ENCODE assay signal across 25 cellular contexts in the genomic region with DNA sequence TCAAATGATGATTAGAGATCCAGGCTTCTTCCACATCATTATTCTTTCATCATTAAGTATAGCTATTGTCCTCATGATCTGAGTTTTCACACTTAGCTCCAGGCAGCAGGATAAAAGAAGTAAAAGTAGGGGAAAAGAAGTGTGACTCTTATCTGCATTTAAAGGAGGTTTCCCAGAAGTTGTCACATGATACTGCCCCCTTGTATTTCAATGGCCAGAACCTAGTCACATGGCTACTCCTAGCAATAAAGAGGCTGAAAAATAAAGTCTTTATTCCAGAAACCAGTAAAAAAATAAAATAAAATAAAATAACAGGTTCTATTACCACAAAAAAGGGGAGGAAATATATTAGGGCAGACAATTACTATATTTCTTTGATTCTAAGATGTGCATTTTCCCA. TPM values are rescaled to one million over a fixed set of nuclear protein-coding genes. Genes with fewer than 3 reads are reported as not detected.
A peak's percentile ranks its signal among the peaks of the same experiment; 100 is the strongest.
DNase-seq lines count a peak whose midpoint lies in the region; ATAC-seq, FAIRE-seq and TF ChIP-seq lines count a peak whose summit lies in the region.
"Had no signal": no experiment of that assay in that cellular context is flagged by ENCODE, and none has a peak within 500 bp of the region (broad histone marks: within the 10 kb centered on the region; RNA-seq: fewer than 3 reads in every experiment).

No MANE protein-coding gene starts in this region.

- H3K9me1 ChIP-seq in K562 (ENCODE audit: control insufficient read depth, insufficient read depth, low read length) = no peaks in the 10 kb centered on the region

- H2BK5ac ChIP-seq in neuronal stem cell (ENCODE audit: low read length) = no peak overlapping the region

- TF ChIP-seq RAD21 in K562 (CRISPR knock-in tag; conservative IDR thresholded peaks at IDR 0.05 in 1 of 2, IDR thresholded peaks at IDR 0.05 in 1 of 2) = no peak

- no peak overlapping the region for H4K8ac ChIP-seq in neuronal stem cell (ENCODE audit: low read depth, low read length)

- H3K27ac ChIP-seq in K562 (ENCODE audit: extremely low read depth, low read depth, low read length) (no peak overlapping the region), neuronal stem cell (replicated peaks; ENCODE audit: low read length) (no peak overlapping the region), endodermal cell (ENCODE audit: low read depth, low read length) (no peak overlapping the region)
- H3K27ac ChIP-seq: BLaER1 treated with 17β-estradiol and CSF1 and Interleukin-3, amounts not matched to agents 10 nM and 100 nM had no signal

- no peaks in the 10 kb centered on the region for H3K79me2 ChIP-seq in K562 (ENCODE audit: control insufficient read depth, insufficient read depth, low read length)

- in situ Hi-C loops in K562 (cut with MboI) = no loop called here

- BruUV-seq in K562 (replicated peaks; lab: Mats Ljungman, UMichigan) = no TSS peak

- CTCF ChIA-PET in K562 (lab: Yijun Ruan, JAX; ENCODE audit: low intra/inter-chr PET ratio) = no interaction called here

- H3K4me1 Mint-ChIP-seq in endodermal cell = peaks cover 15% of the 10 kb centered on the region

- H3K18ac ChIP-seq in neuronal stem cell (ENCODE audit: low read length) = no peak overlapping the region

- no peak overlapping the region for H3K4me3 ChIP-seq in K562
- no peak overlapping the region for H3K4me3 ChIP-seq in neuronal stem cell (ENCODE audit: low read length in 2 of 2)
- no peak overlapping the region for H3K4me3 ChIP-seq in endodermal cell (ENCODE audit: low read length)
- H3K4me3 ChIP-seq: BLaER1 treated with 17β-estradiol and CSF1 and Interleukin-3, amounts not matched to agents 10 nM and 100 nM; GM12878 had no signal

- intact Hi-C loops in K562 (cut with micrococcal nuclease) = no loop called here

- no peak overlapping the region for H2BK15ac ChIP-seq in neuronal stem cell (ENCODE audit: low read length)

- H3K4ac ChIP-seq in neuronal stem cell (ENCODE audit: low read length) = no peak overlapping the region

- FAIRE-seq in K562 (lab: Jason Lieb, UNC) = no peak
- no peak for FAIRE-seq in GM19239 (lab: Jason Lieb, UNC)
- FAIRE-seq: A204.1, GM12878, GM12892 had no signal

- H4K91ac ChIP-seq in neuronal stem cell (ENCODE audit: low read depth, low read length, poor library complexity) = no peak overlapping the region

- no peaks in the 10 kb centered on the region for H3K79me1 ChIP-seq in neuronal stem cell (ENCODE audit: low read depth, low read length)

- DNase-seq in OCI-M1 (lab: John Stamatoyannopoulos, UW) = peak; percentile 64
- DNase-seq in K562 (ENCODE audit: extremely low read depth in 1 of 4, low spot score in 3 of 4) = no peak
- DNase-seq in neuronal stem cell (ENCODE audit: low spot score) = no peak
- no peak for DNase-seq in GM19239 (ENCODE audit: insufficient read length, low spot score)
- DNase-seq in endodermal cell = no peak
- DNase-seq in C1 segment of cervical spinal cord (lab: John Stamatoyannopoulos, UW) = no peak
- DNase-seq: 8988T; AML-193; CD4-positive, alpha-beta memory T cell; CD4-positive, CD25-positive, alpha-beta regulatory T cell; CD8-positive, alpha-beta memory T cell; COR-L47; DMS 273 treated with DMSO at 0.1 percent for 48 hours; DMS153; DMS53; DMS79; DND-41; EL; GDM1 had no signal

- H2BK120ac ChIP-seq in neuronal stem cell (ENCODE audit: low read depth, low read length) = no peak overlapping the region

- H3K27me3 Mint-ChIP-seq in endodermal cell (ENCODE audit: insufficient read depth) = peaks cover 2% of the 10 kb centered on the region

- H3K23ac ChIP-seq in neuronal stem cell (ENCODE audit: low read depth, low read length, poor library complexity) = no peak overlapping the region

- no peak overlapping the region for H2BK12ac ChIP-seq in neuronal stem cell (ENCODE audit: low read length)

- no peak overlapping the region for H3K27ac Mint-ChIP-seq in endodermal cell
- H3K27ac Mint-ChIP-seq: B cell; CD14-positive monocyte; CD4-positive, alpha-beta memory T cell; CD4-positive, CD25-positive, alpha-beta regulatory T cell; CD8-positive, alpha-beta memory T cell had no signal

- no peak overlapping the region for H3K9ac ChIP-seq in K562 (ENCODE audit: insufficient read depth in 1 of 2, low read depth in 2 of 2, low read length in 2 of 2)
- H3K9ac ChIP-seq in neuronal stem cell (ENCODE audit: low read depth, low read length, poor library complexity) = no peak overlapping the region
- no peak overlapping the region for H3K9ac ChIP-seq in endodermal cell (ENCODE audit: extremely low read depth, low read length, poor library complexity, severe bottlenecking)
- H3K9ac ChIP-seq: BLaER1 treated with 17β-estradiol and CSF1 and Interleukin-3, amounts not matched to agents 10 nM and 100 nM had no signal

- no peaks in the 10 kb centered on the region for H3K27me3 ChIP-seq in K562 (ENCODE audit: control insufficient read depth in 2 of 2, insufficient read depth in 2 of 2, low read length in 2 of 2)
- no peaks in the 10 kb centered on the region for H3K27me3 ChIP-seq in neuronal stem cell (ENCODE audit: control insufficient read depth in 3 of 3, insufficient read depth in 3 of 3, low read depth in 1 of 3, low read length in 3 of 3)
- no peaks in the 10 kb centered on the region for H3K27me3 ChIP-seq in endodermal cell (ENCODE audit: control insufficient read depth, insufficient read depth, low read length, poor library complexity, severe bottlenecking)
- H3K27me3 ChIP-seq: BLaER1 treated with 17β-estradiol and CSF1 and Interleukin-3, amounts not matched to agents 10 nM and 100 nM had no signal

- H3K9me3 Mint-ChIP-seq in endodermal cell = peaks cover 16% of the 10 kb centered on the region

- H2AK5ac ChIP-seq in neuronal stem cell (ENCODE audit: low read depth, low read length) = no peak overlapping the region

- H3K4me1 ChIP-seq in K562 (replicated peaks in 1 of 2; ENCODE audit: control insufficient read depth in 2 of 2, insufficient read depth in 2 of 2, low read length in 2 of 2) (peaks cover 0 to 20% of the 10 kb centered on the region in 2 experiments; a peak in 3 of 5 replicates), neuronal stem cell (ENCODE audit: control insufficient read depth in 2 of 2, insufficient read depth in 1 of 2, low read depth in 1 of 2, low read length in 2 of 2) (no peaks in the 10 kb centered on the region), endodermal cell (ENCODE audit: control insufficient read depth, insufficient read depth, low read length) (peaks cover 4% of the 10 kb centered on the region)

- no peaks in the 10 kb centered on the region for H4K20me1 ChIP-seq in K562 (replicated peaks; ENCODE audit: control insufficient read depth, insufficient read depth, low read length)
- H4K20me1 ChIP-seq: BLaER1 treated with 17β-estradiol and CSF1 and Interleukin-3, amounts not matched to agents 10 nM and 100 nM had no signal

- H3K36me3 ChIP-seq in K562 (ENCODE audit: control insufficient read depth, insufficient read depth, low read length) = no peaks in the 10 kb centered on the region
- H3K36me3 ChIP-seq in neuronal stem cell (replicated peaks in 1 of 2; ENCODE audit: control insufficient read depth in 2 of 2, insufficient read depth in 2 of 2, low read length in 2 of 2) = no peaks in the 10 kb centered on the region
- H3K36me3 ChIP-seq in endodermal cell (ENCODE audit: control insufficient read depth, insufficient read depth, low read length) = no peaks in the 10 kb centered on the region
- H3K36me3 ChIP-seq: BLaER1 treated with 17β-estradiol and CSF1 and Interleukin-3, amounts not matched to agents 10 nM and 100 nM had no signal

- POLR2A ChIA-PET in K562 (lab: Yijun Ruan, JAX) = interaction anchor here (0.6 kb wide), 1 partner anchor 11 kb away, joined by 3 read pairs; no protein-coding TSS in a partner anchor

- no peak overlapping the region for H3K14ac ChIP-seq in neuronal stem cell (ENCODE audit: low read length)

- H2AFZ ChIP-seq in K562 (ENCODE audit: low read depth, low read length) = 0 out of 2 replicates have a peak overlapping the region, but pooled peaks have one; percentile 16
- H2AFZ ChIP-seq in neuronal stem cell (ENCODE audit: low read length) = peak overlapping the region; percentile 58

- no peak overlapping the region for H3K4me3 Mint-ChIP-seq in endodermal cell
- H3K4me3 Mint-ChIP-seq: B cell; CD4-positive, alpha-beta memory T cell; CD8-positive, alpha-beta memory T cell had no signal

- H3K36me3 Mint-ChIP-seq in endodermal cell (ENCODE audit: low read depth) = no peaks in the 10 kb centered on the region
- H3K36me3 Mint-ChIP-seq: CD14-positive monocyte; CD4-positive, CD25-positive, alpha-beta regulatory T cell had no signal

- TF ChIP-seq EP300 in K562 (IDR thresholded peaks at IDR 0.05; ENCODE audit: low read length) = no peak

- peaks cover 6% of the 10 kb centered on the region for H3K9me3 ChIP-seq in K562 (replicated peaks; ENCODE audit: control insufficient read depth, insufficient read depth, low read depth, low read length)
- peaks cover 0 to 11% of the 10 kb centered on the region in 2 donors for H3K9me3 ChIP-seq in neuronal stem cell (replicated peaks in 1 of 2; ENCODE audit: control insufficient read depth in 2 of 2, insufficient read depth in 1 of 2, low read depth in 1 of 2, low read length in 2 of 2)
- peaks cover 13% of the 10 kb centered on the region for H3K9me3 ChIP-seq in endodermal cell (ENCODE audit: control insufficient read depth, low read length)

- H3K4me2 ChIP-seq in K562 (ENCODE audit: insufficient read depth, low read length) (no peak overlapping the region), neuronal stem cell (ENCODE audit: insufficient read depth, low read length, poor library complexity, severe bottlenecking) (no peak overlapping the region)
- H3K4me2 ChIP-seq: BLaER1 treated with 17β-estradiol and CSF1 and Interleukin-3, amounts not matched to agents 10 nM and 100 nM had no signal

- ATAC-seq in K562 = peak; percentile 42; the same call in 1 of the 3 replicates
- ATAC-seq: GM12878 had no signal

- TF ChIP-seq POLR2A in K562 (conservative IDR thresholded peaks at IDR 0.05) = no peak

- TF ChIP-seq CTCF in K562 (IDR thresholded peaks at IDR 0.05 in 2 of 3, conservative IDR thresholded peaks at IDR 0.05 in 1 of 3; ENCODE audit: insufficient read depth in 2 of 3, low read depth in 1 of 3, low read length in 3 of 3) = no peak
- TF ChIP-seq CTCF in endodermal cell (conservative IDR thresholded peaks at IDR 0.05) = no peak

RNA-seq across cellular contexts. Expression of a gene that starts 5.3 kb away (rescaled TPM):
- 6.0 and 20.9 TPM in 2 replicates for total RNA-seq in K562 (2011; cell fraction: chromatin; rRNA removed; ENCODE audit: low replicate concordance)
- 10.1 and 11.5 TPM in 2 replicates for total RNA-seq in K562 (2011; cell fraction: nucleolus; rRNA removed)
- 16.7 and 19.2 TPM in 2 replicates for total RNA-seq in K562 (2011; cell fraction: nucleoplasm; rRNA removed)
- 68.7 and 84.2 TPM in 2 replicates for total RNA-seq in K562 (2014; rRNA removed)
- total RNA-seq in K562 (2014; rRNA removed; fragmentation: Illumina TruSeq; extraction: Trizol) = 122 and 132 TPM in 2 replicates
- 104 and 113 TPM in 2 replicates for total RNA-seq in K562 (2015; rRNA removed; fragmentation: Illumina TruSeq; extraction: Trizol)
- 70.3 and 74.1 TPM in 2 replicates for total RNA-seq in K562 (2021)
- 114 and 140 TPM in 2 replicates for polyA plus RNA-seq in K562 (2011; rRNA removed)
- polyA plus RNA-seq in K562 (2011; cell fraction: cytosol; rRNA removed) = 31.7 and 69.4 TPM in 2 replicates
- 24.8 and 45.9 TPM in 2 replicates for polyA plus RNA-seq in K562 (2011; cell fraction: nucleus; rRNA removed)
- 71.3 and 83.7 TPM in 2 replicates for polyA plus RNA-seq in K562 (2012)
- 72.2 and 84.3 TPM in 2 replicates for polyA plus RNA-seq in K562 (2014; fragmentation: Illumina TruSeq; extraction: Trizol)
- polyA plus RNA-seq in K562 (2014; fragmentation: Nextera tagmentation; extraction: Ambion mirVana) = 100 to 1,000 TPM; 292 to 313 TPM
- polyA plus RNA-seq in K562 (2014; rRNA removed) = 84.0 and 90.3 TPM in 2 replicates
- polyA minus RNA-seq in K562 (2011; rRNA and poly(A)+ RNA removed) = 51.4 and 55.1 TPM in 2 replicates
- 9.9 and 20.3 TPM in 2 replicates for polyA minus RNA-seq in K562 (2011; cell fraction: cytosol; rRNA and poly(A)+ RNA removed)
- polyA minus RNA-seq in K562 (2011; cell fraction: nucleus; rRNA and poly(A)+ RNA removed) = 15.3 and 22.3 TPM in 2 replicates
- polyA plus RNA-seq in neuronal stem cell (2013, experiment 1 of 2) = 147 TPM
- 140 TPM for polyA plus RNA-seq in neuronal stem cell (2013, experiment 2 of 2)
- 10 to 100 TPM; 55.0 to 88.3 TPM for total RNA-seq in endodermal cell
- 169 TPM for polyA plus RNA-seq in endodermal cell (2013, experiment 1 of 2)
- 161 TPM for polyA plus RNA-seq in endodermal cell (2013, experiment 2 of 2)
